In genomic region chr2:64114063-64114911, GRCh38 we compare ENCODE assay signal across 9 cellular contexts. TPM values are rescaled to one million over a fixed set of nuclear protein-coding genes. Genes with fewer than 3 reads are reported as not detected.
DNase-seq lines count a peak whose midpoint lies in the region; ATAC-seq and TF ChIP-seq lines count a peak whose summit lies in the region.
"Had no signal": no experiment of that assay in that cellular context is flagged by ENCODE, and none has a peak within 500 bp of the region (broad histone marks: within the 10 kb centered on the region; RNA-seq: fewer than 3 reads in every experiment).

No MANE protein-coding gene starts in this region.

- H3K27me3 ChIP-seq in skeletal muscle satellite cell (ENCODE audit: control insufficient read depth, insufficient read depth, low read length), result no peaks in the 10 kb centered on the region
- H3K27me3 ChIP-seq in prostate gland (replicated peaks; ENCODE audit: insufficient read depth), result no peaks in the 10 kb centered on the region

- H3K9ac ChIP-seq in skeletal muscle satellite cell (ENCODE audit: low read depth, low read length), result no peak overlapping the region

- H3K36me3 ChIP-seq in skeletal muscle satellite cell (ENCODE audit: insufficient read depth, low read length) (no peaks in the 10 kb centered on the region), prostate gland (no peaks in the 10 kb centered on the region)

- TF ChIP-seq CTCF in prostate gland (IDR thresholded peaks at IDR 0.05), result no peak

- H3K4me3 ChIP-seq in skeletal muscle satellite cell (ENCODE audit: low read length) (no peak overlapping the region), prostate gland (no peak overlapping the region)

- 51% methylated on average over 1 of the region's 1 CpG for WGBS in prostate gland

- intact Hi-C loops in prostate gland (cut with DNase I), result no loop called here

- peak overlapping the region; percentile 51 for H3K4me2 ChIP-seq in skeletal muscle satellite cell (ENCODE audit: low read length)

- DNase-seq in GM04503 (ENCODE audit: low read depth) (peak; percentile 47), NCI-H226 (peak; percentile 78), dedifferentiated amniotic fluid mesenchymal stem cell (ENCODE audit: extremely low spot score) (peak; percentile 69), D341Med (ENCODE audit: low spot score) (no peak), prostate gland (ENCODE audit: low spot score) (no peak), ureter (ENCODE audit: low spot score) (no peak)
- DNase-seq: naive B cell had no signal

- H3K9me3 ChIP-seq in skeletal muscle satellite cell (replicated peaks; ENCODE audit: low read length) (no peaks in the 10 kb centered on the region), prostate gland (no peaks in the 10 kb centered on the region)

- H3K27ac ChIP-seq in prostate gland, result peak overlapping the region in 1 of 2 donors; percentile 50

- no peak for TF ChIP-seq POLR2A in prostate gland (IDR thresholded peaks at IDR 0.05)

- ATAC-seq in GM21717 (IDR thresholded peaks at IDR 0.05; ENCODE audit: unreplicated experiment), result peak; percentile 65

- H3K4me1 ChIP-seq in skeletal muscle satellite cell (ENCODE audit: control insufficient read depth, insufficient read depth, low read length) (peaks cover 10% of the 10 kb centered on the region), prostate gland (replicated peaks) (peaks cover 9% of the 10 kb centered on the region)

RNA-seq across cellular contexts. Expression of gene PELI1, which starts 29.9 kb away (rescaled TPM):
- total RNA-seq in skeletal muscle satellite cell (2012; rRNA removed), result 2.3 and 2.8 TPM in 2 replicates
- total RNA-seq in prostate gland (10 to 100 TPM; 16.9 to 32.9 TPM), ureter (39.4 TPM)

Comparison
In these comparisons a context has a peak if more than half of its experiments do, and no peak if none do; other contexts are left out.
1. DNase-seq: peak in GM04503 (single experiment), NCI-H226 (single experiment) and dedifferentiated amniotic fluid mesenchymal stem cell (single experiment); none in D341Med (single experiment), prostate gland (single experiment) and ureter (single experiment).